16 cellular contexts compared by ENCODE assay signal in the genomic region with DNA sequence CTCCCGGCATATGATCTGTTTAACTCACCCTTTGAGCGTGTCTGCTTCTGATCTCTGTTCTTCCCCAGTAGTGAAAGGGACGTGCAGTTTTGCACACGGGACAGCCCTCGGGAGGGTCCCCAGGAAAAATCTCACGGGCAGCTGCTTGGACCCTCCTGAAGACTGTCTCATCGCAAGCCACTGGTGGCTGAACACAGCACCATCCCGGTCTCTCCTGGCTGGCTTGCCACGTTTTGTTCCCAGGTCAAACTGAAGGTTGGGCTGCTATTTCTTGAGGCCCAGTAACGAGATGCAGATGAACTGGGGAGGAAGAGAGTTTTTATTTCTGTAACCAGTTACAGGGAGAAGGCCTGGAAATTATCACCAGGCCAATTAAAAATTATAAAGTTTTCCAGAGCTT. TPM values are rescaled to one million over a fixed set of nuclear protein-coding genes. Genes with fewer than 3 reads are reported as not detected.
DNase-seq lines count a peak whose midpoint lies in the region; TF ChIP-seq lines count a peak whose summit lies in the region.
"Had no signal": no experiment of that assay in that cellular context is flagged by ENCODE, and none has a peak within 500 bp of the region (broad histone marks: within the 10 kb centered on the region; RNA-seq: fewer than 3 reads in every experiment).

No MANE protein-coding gene starts in this region.

- H3K79me2 ChIP-seq in GM23248 (ENCODE audit: insufficient read depth) (no peaks in the 10 kb centered on the region), neural progenitor cell (ENCODE audit: low read depth) (no peaks in the 10 kb centered on the region)

- H3K27me3 Mint-ChIP-seq in Caco-2 (ENCODE audit: insufficient read depth, unreplicated experiment) (no peaks in the 10 kb centered on the region), endodermal cell (ENCODE audit: insufficient read depth) (peaks cover 13% of the 10 kb centered on the region), neural progenitor cell (ENCODE audit: insufficient read depth, low read depth) (peaks cover 8% of the 10 kb centered on the region), endothelial cell (ENCODE audit: unreplicated experiment) (peaks cover 4% of the 10 kb centered on the region), chondrocyte (ENCODE audit: low read depth) (no peaks in the 10 kb centered on the region)

- peaks cover 7% of the 10 kb centered on the region for H3K36me3 Mint-ChIP-seq in Caco-2 (ENCODE audit: insufficient read depth, unreplicated experiment)
- peaks cover 2% of the 10 kb centered on the region for H3K36me3 Mint-ChIP-seq in endodermal cell (ENCODE audit: low read depth)
- H3K36me3 Mint-ChIP-seq in neural progenitor cell, result no peaks in the 10 kb centered on the region
- H3K36me3 Mint-ChIP-seq in endothelial cell (ENCODE audit: low read depth, unreplicated experiment), result no peaks in the 10 kb centered on the region
- no peaks in the 10 kb centered on the region for H3K36me3 Mint-ChIP-seq in chondrocyte (ENCODE audit: low read depth)
- H3K36me3 Mint-ChIP-seq: CD14-positive monocyte had no signal

- H3K9me3 ChIP-seq in Caco-2, result 0 out of 2 replicates have a peak, but pooled peaks cover 3% of the 10 kb centered on the region
- H3K9me3 ChIP-seq in GM23248 (ENCODE audit: low read depth), result no peaks in the 10 kb centered on the region
- H3K9me3 ChIP-seq in endodermal cell (ENCODE audit: control insufficient read depth, low read length), result peaks cover 18% of the 10 kb centered on the region
- H3K9me3 ChIP-seq in neural progenitor cell (ENCODE audit: low read depth), result no peaks in the 10 kb centered on the region
- H3K9me3 ChIP-seq: SJCRH30 had no signal

- H3K9me2 ChIP-seq in GM23248 (ENCODE audit: insufficient read depth), result no peaks in the 10 kb centered on the region

- no peaks in the 10 kb centered on the region for H3K36me3 ChIP-seq in Caco-2 (ENCODE audit: control insufficient read depth, insufficient read depth, low read length)
- H3K36me3 ChIP-seq in GM23248 (ENCODE audit: low read depth), result no peaks in the 10 kb centered on the region
- H3K36me3 ChIP-seq in endodermal cell (ENCODE audit: control insufficient read depth, insufficient read depth, low read length), result no peaks in the 10 kb centered on the region
- H3K36me3 ChIP-seq in neural progenitor cell, result no peaks in the 10 kb centered on the region
- H3K36me3 ChIP-seq: HAP-1, SJCRH30 had no signal

- H3K4me3 ChIP-seq in Caco-2 (ENCODE audit: low read depth, low read length) (peak overlapping the region; percentile 45), GM23248 (no peak overlapping the region), endodermal cell (ENCODE audit: low read length) (no peak overlapping the region), neural progenitor cell (no peak overlapping the region)
- H3K4me3 ChIP-seq: HAP-1, SJCRH30 had no signal

- H4K20me1 ChIP-seq in GM23248 (ENCODE audit: insufficient read depth) (no peaks in the 10 kb centered on the region), neural progenitor cell (ENCODE audit: low read depth) (no peaks in the 10 kb centered on the region)

- H3K27me3 ChIP-seq in Caco-2 (replicated peaks; ENCODE audit: control insufficient read depth, insufficient read depth, low read length), result no peaks in the 10 kb centered on the region
- H3K27me3 ChIP-seq in GM23248 (replicated peaks; ENCODE audit: insufficient read depth), result no peaks in the 10 kb centered on the region
- H3K27me3 ChIP-seq in endodermal cell (ENCODE audit: control insufficient read depth, insufficient read depth, low read length, poor library complexity, severe bottlenecking), result no peaks in the 10 kb centered on the region
- no peaks in the 10 kb centered on the region for H3K27me3 ChIP-seq in neural progenitor cell
- H3K27me3 ChIP-seq: SJCRH30 had no signal

- in situ Hi-C loops in GM23248 (cut with MboI), result no loop called here

- H3K4me1 ChIP-seq in Caco-2 (peaks cover 25% of the 10 kb centered on the region), GM23248 (ENCODE audit: insufficient read depth) (no peaks in the 10 kb centered on the region), endodermal cell (ENCODE audit: control insufficient read depth, insufficient read depth, low read length) (no peaks in the 10 kb centered on the region), neural progenitor cell (peaks cover 11% of the 10 kb centered on the region)
- H3K4me1 ChIP-seq: HAP-1, SJCRH30 had no signal

- H2AFZ ChIP-seq in GM23248, result peak overlapping the region; percentile 65
- peak overlapping the region; percentile 32 for H2AFZ ChIP-seq in neural progenitor cell (replicated peaks)

- POLR2A ChIA-PET in Caco-2 (lab: Charles Lee), result no interaction called here

- H3K9ac ChIP-seq in GM23248 (no peak overlapping the region), endodermal cell (ENCODE audit: extremely low read depth, low read length, poor library complexity, severe bottlenecking) (no peak overlapping the region), neural progenitor cell (no peak overlapping the region)

- peak overlapping the region; percentile 17 for H3K27ac Mint-ChIP-seq in Caco-2 (ENCODE audit: unreplicated experiment)
- H3K27ac Mint-ChIP-seq in endodermal cell, result peak overlapping the region; percentile 64
- H3K27ac Mint-ChIP-seq in neural progenitor cell, result no peak overlapping the region
- H3K27ac Mint-ChIP-seq in endothelial cell (ENCODE audit: unreplicated experiment), result no peak overlapping the region
- H3K27ac Mint-ChIP-seq in chondrocyte (ENCODE audit: unreplicated experiment), result no peak overlapping the region

- H3K4me1 Mint-ChIP-seq in Caco-2 (ENCODE audit: low read depth, unreplicated experiment) (peaks cover 1% of the 10 kb centered on the region), endodermal cell (peaks cover 7% of the 10 kb centered on the region), neural progenitor cell (peaks cover 5% of the 10 kb centered on the region), endothelial cell (ENCODE audit: unreplicated experiment) (no peaks in the 10 kb centered on the region), chondrocyte (ENCODE audit: low read depth) (peaks cover 13% of the 10 kb centered on the region)

- intact Hi-C loops in Caco-2 (cut with micrococcal nuclease; ENCODE audit: unreplicated experiment), result no loop called here

- H3K9me3 Mint-ChIP-seq in Caco-2 (ENCODE audit: unreplicated experiment), result no peaks in the 10 kb centered on the region
- H3K9me3 Mint-ChIP-seq in endodermal cell, result peaks cover 19% of the 10 kb centered on the region
- peaks cover 3% of the 10 kb centered on the region for H3K9me3 Mint-ChIP-seq in neural progenitor cell
- no peaks in the 10 kb centered on the region for H3K9me3 Mint-ChIP-seq in endothelial cell (ENCODE audit: unreplicated experiment)
- H3K9me3 Mint-ChIP-seq in chondrocyte (ENCODE audit: low read depth), result no peaks in the 10 kb centered on the region

- TF ChIP-seq CTCF in Caco-2 (IDR thresholded peaks at IDR 0.05; ENCODE audit: insufficient read depth in 1 of 2, low read depth in 1 of 2, low read length in 1 of 2, severe bottlenecking in 1 of 2, unreplicated experiment in 1 of 2) (no peak), endodermal cell (conservative IDR thresholded peaks at IDR 0.05) (no peak), neural progenitor cell (IDR thresholded peaks at IDR 0.05) (no peak), endothelial cell (IDR thresholded peaks at IDR 0.05; ENCODE audit: unreplicated experiment) (no peak), chondrocyte (IDR thresholded peaks at IDR 0.05) (no peak)

- H3K27ac ChIP-seq in GM23248 (no peak overlapping the region), endodermal cell (ENCODE audit: low read depth, low read length) (no peak overlapping the region), neural progenitor cell (no peak overlapping the region)
- H3K27ac ChIP-seq: SJCRH30 had no signal

- WGBS in GM23248 (ENCODE audit: low coverage in 1 of 2, low lambda C conversion rate in 2 of 2, missing lambda C conversion rate in 2 of 2), 2 experiments, result 21 to 27% methylated on average over 9 to 10 of the region's 10 CpGs
- WGBS in endodermal cell (ENCODE audit: insufficient coverage in 1 of 2, insufficient read length in 1 of 2), 2 experiments, result 91 to 100% methylated on average over 8 to 10 of the region's 10 CpGs

- BruUV-seq in Caco-2 (replicated peaks; lab: Mats Ljungman, UMichigan), result TSS peak; percentile 51

- no peak for DNase-seq in Caco-2
- no peak for DNase-seq in GM23248
- no peak for DNase-seq in endodermal cell
- DNase-seq in neural progenitor cell (ENCODE audit: low spot score), result no peak
- DNase-seq in endothelial cell (ENCODE audit: low spot score), result no peak
- no peak for DNase-seq in central memory CD4-positive, alpha-beta T cell
- DNase-seq in activated CD4-positive, alpha-beta T cell treated with anti-CD3 and anti-CD28 coated beads, Interleukin-2, amount 50 U/mL, for 1 hour, result no peak
- no peak for DNase-seq in chondrocyte (ENCODE audit: low spot score)
- DNase-seq: DMS153, NCI-H187, NCI-H446 treated with DMSO at 0.1 percent for 48 hours, PC-3, SJCRH30 had no signal

- peak overlapping the region; percentile 72 for H3K4me3 Mint-ChIP-seq in Caco-2 (ENCODE audit: unreplicated experiment)
- H3K4me3 Mint-ChIP-seq in endodermal cell, result no peak overlapping the region
- no peak overlapping the region for H3K4me3 Mint-ChIP-seq in neural progenitor cell
- H3K4me3 Mint-ChIP-seq in endothelial cell (ENCODE audit: unreplicated experiment), result no peak overlapping the region
- no peak overlapping the region for H3K4me3 Mint-ChIP-seq in chondrocyte (ENCODE audit: unreplicated experiment)
- H3K4me3 Mint-ChIP-seq: CD14-positive monocyte had no signal

- CTCF ChIA-PET in Caco-2 (lab: Charles Lee), result no interaction called here

- H3F3A ChIP-seq in GM23248 (ENCODE audit: insufficient read depth), result no peaks in the 10 kb centered on the region
- peaks cover 17% of the 10 kb centered on the region for H3F3A ChIP-seq in neural progenitor cell (ENCODE audit: low read depth)

- H3K4me2 ChIP-seq in GM23248 (ENCODE audit: unreplicated experiment) (no peak overlapping the region), neural progenitor cell (no peak overlapping the region)

RNA-seq across cellular contexts. Expression of a gene that starts 10.0 kb away (rescaled TPM):
- total RNA-seq in Caco-2 (2022), result 6.5 and 9.7 TPM in 2 replicates
- total RNA-seq in GM23248 (2014; rRNA removed; shearing (Covaris generic)), result not detected in 2 replicates
- 0.33 and 0.43 TPM in 2 replicates for polyA plus RNA-seq in GM23248 (2016; fragmentation: Nextera tagmentation; extraction: Ambion mirVana)
- under 1 TPM; 0.46 to 0.71 TPM for total RNA-seq in endodermal cell
- 0.28 TPM for polyA plus RNA-seq in endodermal cell (2013, experiment 1 of 2)
- polyA plus RNA-seq in endodermal cell (2013, experiment 2 of 2), result 0.21 TPM
- not detected in 2 replicates for total RNA-seq in neural progenitor cell (ENCODE audit: low replicate concordance)
- not detected for total RNA-seq in endothelial cell (ENCODE audit: unreplicated experiment)
- total RNA-seq in chondrocyte, result not detected in 3 replicates
- total RNA-seq: A673, SJCRH30 had no signal
- polyA plus RNA-seq: CD14-positive monocyte had no signal

RNA-seq across cellular contexts. Expression of a gene that starts 15.8 kb away (rescaled TPM):
- 34.7 and 43.3 TPM in 2 replicates for total RNA-seq in Caco-2 (2022)
- 1,132 and 1,614 TPM in 2 replicates for total RNA-seq in GM23248 (2014; rRNA removed; shearing (Covaris generic))
- 1,827 and 1,899 TPM in 2 replicates for polyA plus RNA-seq in GM23248 (2016; fragmentation: Nextera tagmentation; extraction: Ambion mirVana)
- total RNA-seq in endodermal cell, result 10 to 100 TPM; 21.7 to 48.4 TPM
- polyA plus RNA-seq in endodermal cell (2013, experiment 1 of 2), result 13.5 TPM
- 23.1 TPM for polyA plus RNA-seq in endodermal cell (2013, experiment 2 of 2)
- total RNA-seq in neural progenitor cell (ENCODE audit: low replicate concordance), result 2.5 and 2.6 TPM in 2 replicates
- total RNA-seq in endothelial cell (ENCODE audit: unreplicated experiment), result 21.1 TPM
- 7.0 to 10.0 TPM (median 8.9 TPM) in 3 replicates for total RNA-seq in chondrocyte
- polyA plus RNA-seq: CD14-positive monocyte had no signal

RNA-seq across cellular contexts. Expression of a gene that starts 34.1 kb away (rescaled TPM):
- total RNA-seq in Caco-2 (2022) (8.2 and 8.8 TPM in 2 replicates), endodermal cell (10 to 100 TPM; 13.0 to 18.4 TPM), neural progenitor cell (ENCODE audit: low replicate concordance) (5.4 and 6.7 TPM in 2 replicates), endothelial cell (ENCODE audit: unreplicated experiment) (10.5 TPM), chondrocyte (37.1 to 40.2 TPM (median 38.5 TPM) in 3 replicates)
- total RNA-seq in GM23248 (2014; rRNA removed; shearing (Covaris generic)), result 42.5 and 48.7 TPM in 2 replicates
- 54.7 and 55.5 TPM in 2 replicates for polyA plus RNA-seq in GM23248 (2016; fragmentation: Nextera tagmentation; extraction: Ambion mirVana)
- 6.8 TPM for polyA plus RNA-seq in endodermal cell (2013, experiment 1 of 2)
- polyA plus RNA-seq in endodermal cell (2013, experiment 2 of 2), result 7.2 TPM

Comparison
In these comparisons a context has a peak if more than half of its experiments do, and no peak if none do; other contexts are left out.
1. H3K27ac Mint-ChIP-seq: peak in Caco-2 (single experiment) and endodermal cell (single experiment); none in neural progenitor cell (single experiment), endothelial cell (single experiment) and chondrocyte (single experiment).
2. RNA of a gene that starts 15.8 kb away (total RNA-seq): 1,132 to 1,614 TPM in GM23248; 21.7 to 48.4 TPM in endodermal cell, 34.7 to 43.3 TPM in Caco-2, 21.1 TPM in endothelial cell (single experiment), 7.0 to 10.0 TPM in chondrocyte and 2.5 to 2.6 TPM in neural progenitor cell; every median in the first group is over 10 times any median in the second.